In genomic region chr3:30933478-30934207, GRCh38 we compare ENCODE assay signal across 15 cellular contexts. TPM values are rescaled to one million over a fixed set of nuclear protein-coding genes. Genes with fewer than 3 reads are reported as not detected.
A peak's percentile ranks its signal among the peaks of the same experiment; 100 is the strongest.
DNase-seq lines count a peak whose midpoint lies in the region; ATAC-seq and TF ChIP-seq lines count a peak whose summit lies in the region.
"Had no signal": no experiment of that assay in that cellular context is flagged by ENCODE, and none has a peak within 500 bp of the region (broad histone marks: within the 10 kb centered on the region; RNA-seq: fewer than 3 reads in every experiment).

No MANE protein-coding gene starts in this region.

- no peaks in the 10 kb centered on the region for H3K4me1 ChIP-seq in MM.1S (ENCODE audit: low read length)
- no peaks in the 10 kb centered on the region for H3K4me1 ChIP-seq in adipocyte (ENCODE audit: control insufficient read depth, insufficient read depth, low read length)
- H3K4me1 ChIP-seq in skeletal muscle satellite cell (ENCODE audit: control insufficient read depth, insufficient read depth, low read length) = no peaks in the 10 kb centered on the region
- H3K4me1 ChIP-seq: uterus had no signal

- H3K27ac ChIP-seq in MM.1S (ENCODE audit: low read length) = no peak overlapping the region
- H3K27ac ChIP-seq: epithelial cell of prostate, uterus had no signal

- ATAC-seq in HG03196 (IDR thresholded peaks at IDR 0.05; ENCODE audit: unreplicated experiment) (no peak), GM19351 (IDR thresholded peaks at IDR 0.05; ENCODE audit: unreplicated experiment) (no peak)
- ATAC-seq: activated CD4-positive, CD25-positive, alpha-beta regulatory T cell treated with anti-CD3 and anti-CD28 coated beads, Interleukin-2, amount 50 U/mL, for 24 hours; activated naive CD4-positive, alpha-beta T cell treated with anti-CD3 and anti-CD28 coated beads, Interleukin-2, amount 50 U/mL, for 72 hours; T-cell had no signal

- H3K9me2 ChIP-seq in MM.1S (replicated peaks; ENCODE audit: insufficient read depth, low read length) = no peaks in the 10 kb centered on the region

- H3K9ac ChIP-seq in MM.1S (ENCODE audit: low read length) (no peak overlapping the region), adipocyte (ENCODE audit: low read length) (no peak overlapping the region), skeletal muscle satellite cell (ENCODE audit: low read depth, low read length) (no peak overlapping the region)

- no peaks in the 10 kb centered on the region for H4K20me1 ChIP-seq in MM.1S (ENCODE audit: insufficient read depth, low read length)

- no peak overlapping the region for H2AFZ ChIP-seq in MM.1S (ENCODE audit: low read length)

- no peak overlapping the region for H3K4me3 ChIP-seq in MM.1S (ENCODE audit: low read length)
- peak overlapping the region; percentile 31 for H3K4me3 ChIP-seq in adipocyte (ENCODE audit: low read length)
- no peak overlapping the region for H3K4me3 ChIP-seq in skeletal muscle satellite cell (ENCODE audit: low read length)
- H3K4me3 ChIP-seq: uterus had no signal

- TF ChIP-seq CTCF in MM.1S (IDR thresholded peaks at IDR 0.05; ENCODE audit: low read length) = no peak

- peak; percentile 55 for DNase-seq in MM.1S
- peak; percentile 67 for DNase-seq in NCI-H2081 treated with DMSO at 0.1 percent for 48 hours (lab: John Stamatoyannopoulos, UW)
- no peak for DNase-seq in adipocyte (ENCODE audit: low read depth)
- DNase-seq in stimulated activated naive CD4-positive, alpha-beta T cell (lab: John Stamatoyannopoulos, UW) = no peak
- DNase-seq: activated CD8-positive, alpha-beta memory T cell treated with anti-CD3 and anti-CD28 coated beads, Interleukin-2, amount 50 U/mL, for 4 hours; head of caudate nucleus; NCI-H2171; uterus had no signal

- H3K4me2 ChIP-seq in MM.1S (ENCODE audit: low read depth, low read length) (peak overlapping the region; percentile 15; the same call in 1 of the 2 replicates), skeletal muscle satellite cell (ENCODE audit: low read length) (peak overlapping the region; percentile 55)

- H3K36me3 ChIP-seq in MM.1S (replicated peaks; ENCODE audit: insufficient read depth, low read length) (no peaks in the 10 kb centered on the region), adipocyte (ENCODE audit: control insufficient read depth, insufficient read depth, low read length, severe bottlenecking) (no peaks in the 10 kb centered on the region), skeletal muscle satellite cell (ENCODE audit: insufficient read depth, low read length) (no peaks in the 10 kb centered on the region)
- H3K36me3 ChIP-seq: uterus had no signal

- no peaks in the 10 kb centered on the region for H3K79me2 ChIP-seq in MM.1S (ENCODE audit: low read length)

- H3K9me3 ChIP-seq in MM.1S (replicated peaks; ENCODE audit: insufficient read depth, low read length) (no peaks in the 10 kb centered on the region), adipocyte (ENCODE audit: control insufficient read depth, low read length) (no peaks in the 10 kb centered on the region), skeletal muscle satellite cell (replicated peaks; ENCODE audit: low read length) (no peaks in the 10 kb centered on the region)
- H3K9me3 ChIP-seq: uterus had no signal

- H3K27me3 ChIP-seq in MM.1S (replicated peaks; ENCODE audit: insufficient read depth, low read length) (no peaks in the 10 kb centered on the region), adipocyte (replicated peaks; ENCODE audit: control insufficient read depth, insufficient read depth, low read length) (no peaks in the 10 kb centered on the region), skeletal muscle satellite cell (ENCODE audit: control insufficient read depth, insufficient read depth, low read length) (no peaks in the 10 kb centered on the region)
- H3K27me3 ChIP-seq: uterus had no signal

- H3F3A ChIP-seq in MM.1S (ENCODE audit: insufficient read depth, low read length) = peaks cover 2% of the 10 kb centered on the region; the same call in 1 of the 2 replicates

RNA-seq across cellular contexts. Expression of gene GADL1, which starts 39.2 kb away (rescaled TPM):
- not detected in 2 replicates for total RNA-seq in skeletal muscle satellite cell (2012; rRNA removed)
- total RNA-seq: activated naive CD4-positive, alpha-beta T cell treated with anti-CD3 and anti-CD28 coated beads, Interleukin-2, amount 50 U/mL, for 72 hours; T-cell had no signal

Comparison
In these comparisons a context has a peak if more than half of its experiments do, and no peak if none do; other contexts are left out.
1. DNase-seq: peak in MM.1S (single experiment) and NCI-H2081 treated with DMSO at 0.1 percent for 48 hours (single experiment); none in adipocyte (single experiment) and stimulated activated naive CD4-positive, alpha-beta T cell (0 of 6).